ENCODE assay signal across 18 cellular contexts in genomic region chr11:119472186-119472855, GRCh38. TPM values are rescaled to one million over a fixed set of nuclear protein-coding genes. Genes with fewer than 3 reads are reported as not detected.
A peak's percentile ranks its signal among the peaks of the same experiment; 100 is the strongest.
DNase-seq lines count a peak whose midpoint lies in the region; ATAC-seq, FAIRE-seq and TF ChIP-seq lines count a peak whose summit lies in the region.
"Had no signal": no experiment of that assay in that cellular context is flagged by ENCODE, and none has a peak within 500 bp of the region (broad histone marks: within the 10 kb centered on the region; RNA-seq: fewer than 3 reads in every experiment).

No MANE protein-coding gene starts in this region.

- TF ChIP-seq POLR2A in K562 (conservative IDR thresholded peaks at IDR 0.05) (no peak), stomach (IDR thresholded peaks at IDR 0.05) (no peak)

- H3K27me3 ChIP-seq in K562 (ENCODE audit: control insufficient read depth in 2 of 2, insufficient read depth in 2 of 2, low read length in 2 of 2) (0 out of 5 replicates have a peak, but pooled peaks cover 0 to 8% of the 10 kb centered on the region in 2 experiments), stomach (peaks cover 0 to 14% (median 0%) of the 10 kb centered on the region in 3 donors), endodermal cell (ENCODE audit: control insufficient read depth, insufficient read depth, low read length, poor library complexity, severe bottlenecking) (peaks cover 13% of the 10 kb centered on the region)
- H3K27me3 ChIP-seq: breast epithelium had no signal

- H3K9me3 ChIP-seq in K562 (replicated peaks; ENCODE audit: control insufficient read depth, insufficient read depth, low read depth, low read length): no peaks in the 10 kb centered on the region
- peaks cover 0 to 11% (median 1%) of the 10 kb centered on the region in 4 donors for H3K9me3 ChIP-seq in stomach
- H3K9me3 ChIP-seq in endodermal cell (ENCODE audit: control insufficient read depth, low read length): no peaks in the 10 kb centered on the region
- H3K9me3 ChIP-seq: transverse colon had no signal

- no peaks in the 10 kb centered on the region for H3K79me2 ChIP-seq in K562 (ENCODE audit: control insufficient read depth, insufficient read depth, low read length)

- 0 out of 2 replicates have a peak, but pooled peaks cover 2% of the 10 kb centered on the region for H4K20me1 ChIP-seq in K562 (replicated peaks; ENCODE audit: control insufficient read depth, insufficient read depth, low read length)

- no peak overlapping the region for H2AFZ ChIP-seq in K562 (ENCODE audit: low read depth, low read length)

- POLR2A ChIA-PET in K562 (lab: Yijun Ruan, JAX): no interaction called here

- H3K27ac Mint-ChIP-seq in endodermal cell: no peak overlapping the region
- H3K27ac Mint-ChIP-seq: activated naive CD8-positive, alpha-beta T cell treated with anti-CD3 and anti-CD28 coated beads, Interleukin-2, amount 10 ng/mL, durations not matched to agents 7 days and 5 days; dendritic cell treated with granulocyte-macrophage colony-stimulating factor and Interleukin-4, amounts not matched to agents 40 ng/mL and 50 ng/mL, for 4 days; stimulated activated naive CD8-positive, alpha-beta T cell treated with anti-CD3 and anti-CD28 coated beads, Interleukin-15, Interleukin-2, amounts not matched to agents 100 ng/mL and 50 ng/mL, for 24 hours had no signal

- no peak overlapping the region for H3K4me2 ChIP-seq in K562 (ENCODE audit: insufficient read depth, low read length)

- CTCF ChIA-PET in K562 (lab: Yijun Ruan, JAX; ENCODE audit: low intra/inter-chr PET ratio): interaction anchor here (0.7 kb wide), 2 partner anchors 117 to 134 kb away, joined by 3 read pairs; no protein-coding TSS in a partner anchor

- no peaks in the 10 kb centered on the region for H3K36me3 Mint-ChIP-seq in endodermal cell (ENCODE audit: low read depth)
- H3K36me3 Mint-ChIP-seq: activated naive CD8-positive, alpha-beta T cell treated with anti-CD3 and anti-CD28 coated beads, Interleukin-2, amount 10 ng/mL, durations not matched to agents 7 days and 5 days had no signal

- H3K9me1 ChIP-seq in K562 (ENCODE audit: control insufficient read depth, insufficient read depth, low read length): no peaks in the 10 kb centered on the region

- TF ChIP-seq CTCF in K562 (IDR thresholded peaks at IDR 0.05 in 2 of 3, conservative IDR thresholded peaks at IDR 0.05 in 1 of 3; ENCODE audit: insufficient read depth in 2 of 3, low read depth in 1 of 3, low read length in 3 of 3) (no peak), stomach (IDR thresholded peaks at IDR 0.05) (no peak), endodermal cell (conservative IDR thresholded peaks at IDR 0.05) (no peak)

- no peak for FAIRE-seq in K562 (lab: Jason Lieb, UNC)

- H3K27me3 Mint-ChIP-seq in endodermal cell (ENCODE audit: insufficient read depth): peaks cover 21% of the 10 kb centered on the region

- H3K36me3 ChIP-seq in K562 (ENCODE audit: control insufficient read depth, insufficient read depth, low read length): no peaks in the 10 kb centered on the region
- no peaks in the 10 kb centered on the region for H3K36me3 ChIP-seq in stomach
- H3K36me3 ChIP-seq in endodermal cell (ENCODE audit: control insufficient read depth, insufficient read depth, low read length): no peaks in the 10 kb centered on the region
- H3K36me3 ChIP-seq: breast epithelium, transverse colon had no signal

- intact Hi-C loops in K562 (cut with micrococcal nuclease) (loop anchor here (5.0 kb wide), 1 partner anchor 45 kb away; no protein-coding TSS in a partner anchor), stomach (cut with DNase I; ENCODE audit: low total_unique reads) (loop anchor here (10.0 kb wide), 2 partner anchors 88 to 118 kb away; partner anchors contain the start of gene USP2)

- no peak overlapping the region for H3K4me3 ChIP-seq in K562
- H3K4me3 ChIP-seq in stomach: no peak overlapping the region
- no peak overlapping the region for H3K4me3 ChIP-seq in endodermal cell (ENCODE audit: low read length)
- H3K4me3 ChIP-seq: breast epithelium, transverse colon had no signal

- WGBS in K562 (ENCODE audit: insufficient coverage, low coverage, missing lambda C conversion rate): 55% methylated on average over 10 of the region's 10 CpGs
- 66 to 78% (median 69%) methylated on average over 10 of the region's 10 CpGs for WGBS in stomach, 5 donors
- 93 to 96% methylated on average over 4 to 10 of the region's 10 CpGs for WGBS in endodermal cell (ENCODE audit: insufficient coverage in 1 of 2, insufficient read length in 1 of 2), 2 experiments

- H3K4me3 Mint-ChIP-seq in endodermal cell: no peak overlapping the region
- H3K4me3 Mint-ChIP-seq: activated naive CD8-positive, alpha-beta T cell treated with anti-CD3 and anti-CD28 coated beads, Interleukin-2, amount 10 ng/mL, durations not matched to agents 7 days and 5 days; dendritic cell treated with granulocyte-macrophage colony-stimulating factor and Interleukin-4, amounts not matched to agents 40 ng/mL and 50 ng/mL, for 4 days; stimulated activated naive CD8-positive, alpha-beta T cell treated with anti-CD3 and anti-CD28 coated beads, Interleukin-15, Interleukin-2, amounts not matched to agents 100 ng/mL and 50 ng/mL, for 24 hours had no signal

- no peak for ATAC-seq in K562
- ATAC-seq in HG03159 (IDR thresholded peaks at IDR 0.05; ENCODE audit: unreplicated experiment): no peak
- ATAC-seq: HCT116 had no signal

- no peak overlapping the region for H3K9ac ChIP-seq in K562 (ENCODE audit: insufficient read depth in 1 of 2, low read depth in 2 of 2, low read length in 2 of 2)
- H3K9ac ChIP-seq in endodermal cell (ENCODE audit: extremely low read depth, low read length, poor library complexity, severe bottlenecking): no peak overlapping the region

- H3K27ac ChIP-seq in K562 (ENCODE audit: extremely low read depth, low read depth, low read length): no peak overlapping the region
- H3K27ac ChIP-seq in stomach: no peak overlapping the region
- no peak overlapping the region for H3K27ac ChIP-seq in endodermal cell (ENCODE audit: low read depth, low read length)
- H3K27ac ChIP-seq: breast epithelium, transverse colon had no signal

- H3K9me3 Mint-ChIP-seq in endodermal cell: no peaks in the 10 kb centered on the region
- H3K9me3 Mint-ChIP-seq: dendritic cell treated with granulocyte-macrophage colony-stimulating factor and Interleukin-4, amounts not matched to agents 40 ng/mL and 50 ng/mL, for 4 days had no signal

- peaks cover 4 to 11% of the 10 kb centered on the region in 2 experiments; a peak in 4 of 5 replicates for H3K4me1 ChIP-seq in K562 (replicated peaks in 1 of 2; ENCODE audit: control insufficient read depth in 2 of 2, insufficient read depth in 2 of 2, low read length in 2 of 2)
- H3K4me1 ChIP-seq in stomach: peaks cover 0 to 10% (median 4%) of the 10 kb centered on the region in 4 donors
- H3K4me1 ChIP-seq in endodermal cell (ENCODE audit: control insufficient read depth, insufficient read depth, low read length): no peaks in the 10 kb centered on the region
- H3K4me1 ChIP-seq: breast epithelium had no signal

- in situ Hi-C loops in K562 (cut with MboI): loop anchor here (5.0 kb wide), 1 partner anchor 115 kb away; no protein-coding TSS in a partner anchor

- no peak for TF ChIP-seq EP300 in K562 (IDR thresholded peaks at IDR 0.05; ENCODE audit: low read length)
- TF ChIP-seq EP300 in stomach (IDR thresholded peaks at IDR 0.05): no peak

- no TSS peak for BruUV-seq in K562 (replicated peaks; lab: Mats Ljungman, UMichigan)

- DNase-seq in MV-4-11 (lab: John Stamatoyannopoulos, UW): peak; percentile 69
- no peak for DNase-seq in K562 (ENCODE audit: extremely low read depth in 1 of 4, low spot score in 3 of 4)
- peak; percentile 56 for DNase-seq in iris pigment epithelial cell (ENCODE audit: low read depth)
- peak; percentile 20 for DNase-seq in stomach
- DNase-seq in endodermal cell: no peak
- DNase-seq in dermis blood vessel endothelial cell: no peak
- DNase-seq: activated naive CD8-positive, alpha-beta T cell treated with anti-CD3 and anti-CD28 coated beads, Interleukin-2, amount 10 ng/mL, durations not matched to agents 7 days and 5 days; DND-41; glutamatergic neuron; NCI-H1105 treated with DMSO at 0.1 percent for 48 hours; NCI-H510A; T1000; transverse colon had no signal

- no peak for TF ChIP-seq RAD21 in K562 (CRISPR knock-in tag; conservative IDR thresholded peaks at IDR 0.05 in 1 of 2, IDR thresholded peaks at IDR 0.05 in 1 of 2)

- peaks cover 5% of the 10 kb centered on the region for H3K4me1 Mint-ChIP-seq in endodermal cell
- H3K4me1 Mint-ChIP-seq: activated naive CD8-positive, alpha-beta T cell treated with anti-CD3 and anti-CD28 coated beads, Interleukin-2, amount 10 ng/mL, durations not matched to agents 7 days and 5 days had no signal

TF ChIP-seq in K562, 482 proteins besides CTCF, POLR2A, EP300 and RAD21:
- TF ChIP-seq ZNF23 (CRISPR knock-in tag; IDR thresholded peaks at IDR 0.05): no peak
- TF ChIP-seq EGR1 (conservative IDR thresholded peaks at IDR 0.05): 0 out of 2 replicates have a peak, but pooled peaks have one; percentile 15

RNA-seq across cellular contexts. Expression of gene THY1, which starts 49.3 kb away (rescaled TPM):
- 0.09 TPM in 1 of 2 replicates, not detected in the other for total RNA-seq in K562 (2011; cell fraction: chromatin; rRNA removed; ENCODE audit: low replicate concordance)
- 0.17 and 0.39 TPM in 2 replicates for total RNA-seq in K562 (2011; cell fraction: nucleolus; rRNA removed)
- 0.07 and 0.38 TPM in 2 replicates for total RNA-seq in K562 (2011; cell fraction: nucleoplasm; rRNA removed)
- total RNA-seq in K562 (2014; rRNA removed): 0.18 and 0.29 TPM in 2 replicates
- 0.06 and 0.15 TPM in 2 replicates for total RNA-seq in K562 (2014; rRNA removed; fragmentation: Illumina TruSeq; extraction: Trizol)
- 0.07 and 0.08 TPM in 2 replicates for total RNA-seq in K562 (2015; rRNA removed; fragmentation: Illumina TruSeq; extraction: Trizol)
- 0.20 and 0.40 TPM in 2 replicates for total RNA-seq in K562 (2021)
- polyA plus RNA-seq in K562 (2011; rRNA removed): not detected in 2 replicates
- 0.12 TPM in 1 of 2 replicates, not detected in the other for polyA plus RNA-seq in K562 (2011; cell fraction: cytosol; rRNA removed)
- polyA plus RNA-seq in K562 (2011; cell fraction: nucleus; rRNA removed): 0.10 TPM in 1 of 2 replicates, not detected in the other
- not detected in 2 replicates for polyA plus RNA-seq in K562 (2012)
- not detected in 2 replicates for polyA plus RNA-seq in K562 (2014; fragmentation: Illumina TruSeq; extraction: Trizol)
- not detected for polyA plus RNA-seq in K562 (2014; fragmentation: Nextera tagmentation; extraction: Ambion mirVana)
- polyA plus RNA-seq in K562 (2014; rRNA removed): not detected in 2 replicates
- 0.06 and 0.11 TPM in 2 replicates for polyA minus RNA-seq in K562 (2011; rRNA and poly(A)+ RNA removed)
- not detected in 2 replicates for polyA minus RNA-seq in K562 (2011; cell fraction: cytosol; rRNA and poly(A)+ RNA removed)
- under 0.01 and 0.11 TPM in 2 replicates for polyA minus RNA-seq in K562 (2011; cell fraction: nucleus; rRNA and poly(A)+ RNA removed)
- total RNA-seq in stomach: 10 to 100 TPM in 2 of 5 donors, 1 to 10 TPM in 3; 1.2 to 12.5 (median 8.1) TPM
- 10 to 100 TPM in 1 of 3 donors, 1 to 10 TPM in 2; 4.9 to 13.7 (median 7.6) TPM for polyA plus RNA-seq in stomach
- 10 to 100 TPM; 19.3 to 36.1 TPM for total RNA-seq in endodermal cell
- 56.3 TPM for polyA plus RNA-seq in endodermal cell (2013, experiment 1 of 2)
- 53.9 TPM for polyA plus RNA-seq in endodermal cell (2013, experiment 2 of 2)
- 0.28 and 1.0 TPM in 2 replicates for total RNA-seq in dermis blood vessel endothelial cell
- total RNA-seq: activated naive CD8-positive, alpha-beta T cell treated with anti-CD3 and anti-CD28 coated beads, Interleukin-2, amount 10 ng/mL, durations not matched to agents 7 days and 5 days had no signal

Comparison
In these comparisons a context has a peak if more than half of its experiments do, and no peak if none do; other contexts are left out.
1. DNase-seq: peak in MV-4-11 (single experiment), iris pigment epithelial cell (single experiment) and stomach (single experiment); none in K562 (0 of 4), endodermal cell (single experiment) and dermis blood vessel endothelial cell (single experiment).